ENCODE assay signal across 1 cellular context in the genomic region with DNA sequence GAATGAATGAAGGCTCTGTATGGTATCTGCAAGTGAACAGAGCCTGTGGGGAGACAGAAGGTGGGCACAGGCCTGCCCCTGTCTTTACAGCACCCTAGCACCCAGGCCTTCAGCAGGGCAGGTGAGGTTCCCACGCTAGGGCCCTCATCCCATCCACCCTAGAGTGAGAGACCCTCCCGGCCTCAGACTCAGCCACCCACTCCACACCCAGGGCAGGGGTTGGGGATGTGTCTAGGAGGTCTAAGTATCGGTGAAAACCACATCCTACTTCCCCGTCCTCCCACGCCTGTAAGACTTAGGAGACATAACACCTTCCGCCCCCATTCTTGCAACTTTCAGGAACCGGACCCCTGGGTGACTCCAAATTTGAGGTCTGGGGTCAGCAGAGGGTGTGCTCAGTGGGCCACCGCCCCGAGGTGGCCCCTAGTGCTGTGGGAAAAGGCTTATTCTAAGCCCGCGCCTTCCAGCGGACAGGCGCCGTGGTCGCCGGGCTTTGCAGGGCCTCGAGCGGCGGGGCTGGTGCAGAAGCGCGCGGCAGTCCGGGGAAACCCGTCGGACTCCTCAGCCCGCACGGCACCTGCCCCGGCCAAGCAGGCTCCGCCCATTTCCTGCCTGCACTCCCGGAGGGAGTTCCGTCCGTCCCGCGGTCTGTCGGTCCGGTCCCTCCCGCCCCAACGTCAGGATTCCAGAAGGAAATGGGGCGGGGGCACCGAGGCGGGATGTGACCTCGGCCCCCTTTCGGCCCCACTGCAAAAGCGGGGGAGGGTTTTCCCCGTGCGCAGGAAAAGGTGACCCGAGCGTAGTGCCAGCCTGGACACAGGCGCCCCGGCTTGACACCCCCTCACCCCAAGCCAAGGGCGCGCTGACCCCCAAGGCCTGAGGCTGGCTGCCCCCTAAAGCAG.
TF ChIP-seq lines count a peak whose summit lies in the region.

No MANE protein-coding gene starts in this region.

TF ChIP-seq in HepG2, 621 proteins besides CTCF, POLR2A, EP300 and RAD21 (continued from another document and continues in another):
- TF ChIP-seq, protein P1, sequence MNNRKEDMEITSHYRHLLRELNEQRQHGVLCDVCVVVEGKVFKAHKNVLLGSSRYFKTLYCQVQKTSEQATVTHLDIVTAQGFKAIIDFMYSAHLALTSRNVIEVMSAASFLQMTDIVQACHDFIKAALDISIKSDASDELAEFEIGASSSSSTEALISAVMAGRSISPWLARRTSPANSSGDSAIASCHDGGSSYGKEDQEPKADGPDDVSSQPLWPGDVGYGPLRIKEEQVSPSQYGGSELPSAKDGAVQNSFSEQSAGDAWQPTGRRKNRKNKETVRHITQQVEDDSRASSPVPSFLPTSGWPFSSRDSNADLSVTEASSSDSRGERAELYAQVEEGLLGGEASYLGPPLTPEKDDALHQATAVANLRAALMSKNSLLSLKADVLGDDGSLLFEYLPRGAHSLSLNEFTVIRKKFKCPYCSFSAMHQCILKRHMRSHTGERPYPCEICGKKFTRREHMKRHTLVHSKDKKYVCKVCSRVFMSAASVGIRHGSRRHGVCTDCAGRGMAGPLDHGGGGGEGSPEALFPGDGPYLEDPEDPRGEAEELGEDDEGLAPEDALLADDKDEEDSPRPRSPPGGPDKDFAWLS (CRISPR knock-in tag; IDR thresholded peaks at IDR 0.05; ENCODE audit: borderline replicate concordance) = no peak
- TF ChIP-seq NFYB (CRISPR knock-in tag; IDR thresholded peaks at IDR 0.05) (peak; percentile 57; the same call in 1 of the 2 replicates), ZNF709 (CRISPR knock-in tag; IDR thresholded peaks at IDR 0.05) (peak; percentile 34), FOXA3 (CRISPR knock-in tag; IDR thresholded peaks at IDR 0.05) (peak; percentile 52), AHR (CRISPR knock-in tag; IDR thresholded peaks at IDR 0.05) (peak; percentile 91; the same call in 1 of the 2 replicates), JARID2 (CRISPR knock-in tag; IDR thresholded peaks at IDR 0.05; ENCODE audit: insufficient replicate concordance) (no peak), ZNF468 (CRISPR knock-in tag; IDR thresholded peaks at IDR 0.05) (no peak), ZNF605 (CRISPR knock-in tag; IDR thresholded peaks at IDR 0.05) (peak; percentile 94), ZNF460 (CRISPR knock-in tag; IDR thresholded peaks at IDR 0.05; ENCODE audit: borderline replicate concordance) (no peak), ZZZ3 (CRISPR knock-in tag; IDR thresholded peaks at IDR 0.05; ENCODE audit: borderline replicate concordance) (0 out of 2 replicates have a peak, but pooled peaks have one; percentile 64), MYNN (CRISPR knock-in tag; IDR thresholded peaks at IDR 0.05; ENCODE audit: low read depth) (peak; percentile 67), ZNF607 (CRISPR knock-in tag; IDR thresholded peaks at IDR 0.05; ENCODE audit: borderline replicate concordance) (peak; percentile 44; the same call in 1 of the 2 replicates), KDM3A (CRISPR knock-in tag; IDR thresholded peaks at IDR 0.05; ENCODE audit: low read depth) (peak; percentile 98), TOPORS (CRISPR knock-in tag; IDR thresholded peaks at IDR 0.05) (no peak), TARDBP (CRISPR knock-in tag; IDR thresholded peaks at IDR 0.05) (peak; percentile 71), ZNF205 (CRISPR knock-in tag; IDR thresholded peaks at IDR 0.05) (peak; percentile 82), ZFP36 (IDR thresholded peaks at IDR 0.05; ENCODE audit: borderline replicate concordance, low read depth, low read length, partially characterized antibody) (no peak), ZNF260 (CRISPR knock-in tag; IDR thresholded peaks at IDR 0.05; ENCODE audit: borderline replicate concordance, low read depth) (no peak), MZF1 (CRISPR knock-in tag; IDR thresholded peaks at IDR 0.05; ENCODE audit: borderline replicate concordance) (0 out of 2 replicates have a peak, but pooled peaks have one; percentile 65)
- TF ChIP-seq, protein P2, sequence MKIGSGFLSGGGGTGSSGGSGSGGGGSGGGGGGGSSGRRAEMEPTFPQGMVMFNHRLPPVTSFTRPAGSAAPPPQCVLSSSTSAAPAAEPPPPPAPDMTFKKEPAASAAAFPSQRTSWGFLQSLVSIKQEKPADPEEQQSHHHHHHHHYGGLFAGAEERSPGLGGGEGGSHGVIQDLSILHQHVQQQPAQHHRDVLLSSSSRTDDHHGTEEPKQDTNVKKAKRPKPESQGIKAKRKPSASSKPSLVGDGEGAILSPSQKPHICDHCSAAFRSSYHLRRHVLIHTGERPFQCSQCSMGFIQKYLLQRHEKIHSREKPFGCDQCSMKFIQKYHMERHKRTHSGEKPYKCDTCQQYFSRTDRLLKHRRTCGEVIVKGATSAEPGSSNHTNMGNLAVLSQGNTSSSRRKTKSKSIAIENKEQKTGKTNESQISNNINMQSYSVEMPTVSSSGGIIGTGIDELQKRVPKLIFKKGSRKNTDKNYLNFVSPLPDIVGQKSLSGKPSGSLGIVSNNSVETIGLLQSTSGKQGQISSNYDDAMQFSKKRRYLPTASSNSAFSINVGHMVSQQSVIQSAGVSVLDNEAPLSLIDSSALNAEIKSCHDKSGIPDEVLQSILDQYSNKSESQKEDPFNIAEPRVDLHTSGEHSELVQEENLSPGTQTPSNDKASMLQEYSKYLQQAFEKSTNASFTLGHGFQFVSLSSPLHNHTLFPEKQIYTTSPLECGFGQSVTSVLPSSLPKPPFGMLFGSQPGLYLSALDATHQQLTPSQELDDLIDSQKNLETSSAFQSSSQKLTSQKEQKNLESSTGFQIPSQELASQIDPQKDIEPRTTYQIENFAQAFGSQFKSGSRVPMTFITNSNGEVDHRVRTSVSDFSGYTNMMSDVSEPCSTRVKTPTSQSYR (CRISPR knock-in tag; IDR thresholded peaks at IDR 0.05; ENCODE audit: borderline replicate concordance) = peak; percentile 72
- TF ChIP-seq, protein P3, sequence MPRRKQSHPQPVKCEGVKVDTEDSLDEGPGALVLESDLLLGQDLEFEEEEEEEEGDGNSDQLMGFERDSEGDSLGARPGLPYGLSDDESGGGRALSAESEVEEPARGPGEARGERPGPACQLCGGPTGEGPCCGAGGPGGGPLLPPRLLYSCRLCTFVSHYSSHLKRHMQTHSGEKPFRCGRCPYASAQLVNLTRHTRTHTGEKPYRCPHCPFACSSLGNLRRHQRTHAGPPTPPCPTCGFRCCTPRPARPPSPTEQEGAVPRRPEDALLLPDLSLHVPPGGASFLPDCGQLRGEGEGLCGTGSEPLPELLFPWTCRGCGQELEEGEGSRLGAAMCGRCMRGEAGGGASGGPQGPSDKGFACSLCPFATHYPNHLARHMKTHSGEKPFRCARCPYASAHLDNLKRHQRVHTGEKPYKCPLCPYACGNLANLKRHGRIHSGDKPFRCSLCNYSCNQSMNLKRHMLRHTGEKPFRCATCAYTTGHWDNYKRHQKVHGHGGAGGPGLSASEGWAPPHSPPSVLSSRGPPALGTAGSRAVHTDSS (CRISPR knock-in tag; conservative IDR thresholded peaks at IDR 0.05) = peak; percentile 77; the same call in 1 of the 2 replicates
- TF ChIP-seq, protein P4, sequence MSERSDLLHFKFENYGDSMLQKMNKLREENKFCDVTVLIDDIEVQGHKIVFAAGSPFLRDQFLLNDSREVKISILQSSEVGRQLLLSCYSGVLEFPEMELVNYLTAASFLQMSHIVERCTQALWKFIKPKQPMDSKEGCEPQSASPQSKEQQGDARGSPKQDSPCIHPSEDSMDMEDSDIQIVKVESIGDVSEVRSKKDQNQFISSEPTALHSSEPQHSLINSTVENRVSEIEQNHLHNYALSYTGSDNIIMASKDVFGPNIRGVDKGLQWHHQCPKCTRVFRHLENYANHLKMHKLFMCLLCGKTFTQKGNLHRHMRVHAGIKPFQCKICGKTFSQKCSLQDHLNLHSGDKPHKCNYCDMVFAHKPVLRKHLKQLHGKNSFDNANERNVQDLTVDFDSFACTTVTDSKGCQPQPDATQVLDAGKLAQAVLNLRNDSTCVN (CRISPR knock-in tag; IDR thresholded peaks at IDR 0.05; ENCODE audit: borderline replicate concordance) = peak; percentile 85
- TF ChIP-seq, protein P5, sequence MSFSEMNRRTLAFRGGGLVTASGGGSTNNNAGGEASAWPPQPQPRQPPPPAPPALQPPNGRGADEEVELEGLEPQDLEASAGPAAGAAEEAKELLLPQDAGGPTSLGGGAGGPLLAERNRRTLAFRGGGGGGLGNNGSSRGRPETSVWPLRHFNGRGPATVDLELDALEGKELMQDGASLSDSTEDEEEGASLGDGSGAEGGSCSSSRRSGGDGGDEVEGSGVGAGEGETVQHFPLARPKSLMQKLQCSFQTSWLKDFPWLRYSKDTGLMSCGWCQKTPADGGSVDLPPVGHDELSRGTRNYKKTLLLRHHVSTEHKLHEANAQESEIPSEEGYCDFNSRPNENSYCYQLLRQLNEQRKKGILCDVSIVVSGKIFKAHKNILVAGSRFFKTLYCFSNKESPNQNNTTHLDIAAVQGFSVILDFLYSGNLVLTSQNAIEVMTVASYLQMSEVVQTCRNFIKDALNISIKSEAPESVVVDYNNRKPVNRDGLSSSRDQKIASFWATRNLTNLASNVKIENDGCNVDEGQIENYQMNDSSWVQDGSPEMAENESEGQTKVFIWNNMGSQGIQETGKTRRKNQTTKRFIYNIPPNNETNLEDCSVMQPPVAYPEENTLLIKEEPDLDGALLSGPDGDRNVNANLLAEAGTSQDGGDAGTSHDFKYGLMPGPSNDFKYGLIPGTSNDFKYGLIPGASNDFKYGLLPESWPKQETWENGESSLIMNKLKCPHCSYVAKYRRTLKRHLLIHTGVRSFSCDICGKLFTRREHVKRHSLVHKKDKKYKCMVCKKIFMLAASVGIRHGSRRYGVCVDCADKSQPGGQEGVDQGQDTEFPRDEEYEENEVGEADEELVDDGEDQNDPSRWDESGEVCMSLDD (CRISPR knock-in tag; IDR thresholded peaks at IDR 0.05; ENCODE audit: borderline replicate concordance) = peak; percentile 93
- TF ChIP-seq, protein P6, sequence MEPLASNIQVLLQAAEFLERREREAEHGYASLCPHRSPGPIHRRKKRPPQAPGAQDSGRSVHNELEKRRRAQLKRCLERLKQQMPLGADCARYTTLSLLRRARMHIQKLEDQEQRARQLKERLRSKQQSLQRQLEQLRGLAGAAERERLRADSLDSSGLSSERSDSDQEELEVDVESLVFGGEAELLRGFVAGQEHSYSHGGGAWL (CRISPR knock-in tag; IDR thresholded peaks at IDR 0.05) = peak; percentile 92
- TF ChIP-seq, protein P7, sequence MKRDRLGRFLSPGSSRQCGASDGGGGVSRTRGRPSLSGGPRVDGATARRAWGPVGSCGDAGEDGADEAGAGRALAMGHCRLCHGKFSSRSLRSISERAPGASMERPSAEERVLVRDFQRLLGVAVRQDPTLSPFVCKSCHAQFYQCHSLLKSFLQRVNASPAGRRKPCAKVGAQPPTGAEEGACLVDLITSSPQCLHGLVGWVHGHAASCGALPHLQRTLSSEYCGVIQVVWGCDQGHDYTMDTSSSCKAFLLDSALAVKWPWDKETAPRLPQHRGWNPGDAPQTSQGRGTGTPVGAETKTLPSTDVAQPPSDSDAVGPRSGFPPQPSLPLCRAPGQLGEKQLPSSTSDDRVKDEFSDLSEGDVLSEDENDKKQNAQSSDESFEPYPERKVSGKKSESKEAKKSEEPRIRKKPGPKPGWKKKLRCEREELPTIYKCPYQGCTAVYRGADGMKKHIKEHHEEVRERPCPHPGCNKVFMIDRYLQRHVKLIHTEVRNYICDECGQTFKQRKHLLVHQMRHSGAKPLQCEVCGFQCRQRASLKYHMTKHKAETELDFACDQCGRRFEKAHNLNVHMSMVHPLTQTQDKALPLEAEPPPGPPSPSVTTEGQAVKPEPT (CRISPR knock-in tag; IDR thresholded peaks at IDR 0.05; ENCODE audit: low read depth) = peak; percentile 91; the same call in 1 of the 2 replicates
- TF ChIP-seq, protein P8, sequence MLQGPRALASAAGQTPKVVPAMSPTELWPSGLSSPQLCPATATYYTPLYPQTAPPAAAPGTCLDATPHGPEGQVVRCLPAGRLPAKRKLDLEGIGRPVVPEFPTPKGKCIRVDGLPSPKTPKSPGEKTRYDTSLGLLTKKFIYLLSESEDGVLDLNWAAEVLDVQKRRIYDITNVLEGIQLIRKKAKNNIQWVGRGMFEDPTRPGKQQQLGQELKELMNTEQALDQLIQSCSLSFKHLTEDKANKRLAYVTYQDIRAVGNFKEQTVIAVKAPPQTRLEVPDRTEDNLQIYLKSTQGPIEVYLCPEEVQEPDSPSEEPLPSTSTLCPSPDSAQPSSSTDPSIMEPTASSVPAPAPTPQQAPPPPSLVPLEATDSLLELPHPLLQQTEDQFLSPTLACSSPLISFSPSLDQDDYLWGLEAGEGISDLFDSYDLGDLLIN (CRISPR knock-in tag; IDR thresholded peaks at IDR 0.05; ENCODE audit: borderline replicate concordance) = peak; percentile 95; the same call in 1 of the 2 replicates
- TF ChIP-seq, protein P9, sequence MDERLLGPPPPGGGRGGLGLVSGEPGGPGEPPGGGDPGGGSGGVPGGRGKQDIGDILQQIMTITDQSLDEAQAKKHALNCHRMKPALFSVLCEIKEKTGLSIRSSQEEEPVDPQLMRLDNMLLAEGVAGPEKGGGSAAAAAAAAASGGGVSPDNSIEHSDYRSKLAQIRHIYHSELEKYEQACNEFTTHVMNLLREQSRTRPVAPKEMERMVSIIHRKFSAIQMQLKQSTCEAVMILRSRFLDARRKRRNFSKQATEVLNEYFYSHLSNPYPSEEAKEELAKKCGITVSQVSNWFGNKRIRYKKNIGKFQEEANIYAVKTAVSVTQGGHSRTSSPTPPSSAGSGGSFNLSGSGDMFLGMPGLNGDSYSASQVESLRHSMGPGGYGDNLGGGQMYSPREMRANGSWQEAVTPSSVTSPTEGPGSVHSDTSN (CRISPR knock-in tag; IDR thresholded peaks at IDR 0.05) = no peak
- TF ChIP-seq, protein P10, sequence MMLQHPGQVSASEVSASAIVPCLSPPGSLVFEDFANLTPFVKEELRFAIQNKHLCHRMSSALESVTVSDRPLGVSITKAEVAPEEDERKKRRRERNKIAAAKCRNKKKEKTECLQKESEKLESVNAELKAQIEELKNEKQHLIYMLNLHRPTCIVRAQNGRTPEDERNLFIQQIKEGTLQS (CRISPR knock-in tag; IDR thresholded peaks at IDR 0.05) = peak; percentile 74
